Comparison of ENCODE assay signal across 13 cellular contexts in genomic region chr14:50774542-50775267, GRCh38. TPM values are rescaled to one million over a fixed set of nuclear protein-coding genes. Genes with fewer than 3 reads are reported as not detected.
A peak's percentile ranks its signal among the peaks of the same experiment; 100 is the strongest.
DNase-seq lines count a peak whose midpoint lies in the region; ATAC-seq and TF ChIP-seq lines count a peak whose summit lies in the region.
"Had no signal": no experiment of that assay in that cellular context is flagged by ENCODE, and none has a peak within 500 bp of the region (broad histone marks: within the 10 kb centered on the region; RNA-seq: fewer than 3 reads in every experiment).

No MANE protein-coding gene starts in this region.

- in situ Hi-C loops in GM23248 (cut with MboI) = loop anchor here (10.0 to 25.0 kb wide), 3 partner anchors 160 to 437 kb away; no protein-coding TSS in a partner anchor

- H3K9me3 ChIP-seq in GM23248 (ENCODE audit: low read depth) (no peaks in the 10 kb centered on the region), smooth muscle cell (replicated peaks; ENCODE audit: low read depth) (no peaks in the 10 kb centered on the region)

- peaks cover 65% of the 10 kb centered on the region for H3F3A ChIP-seq in GM23248 (ENCODE audit: insufficient read depth)
- no peaks in the 10 kb centered on the region for H3F3A ChIP-seq in smooth muscle cell (ENCODE audit: low read depth)

- ATAC-seq in left ventricle myocardium superior = peak; percentile 16

- no peaks in the 10 kb centered on the region for H3K79me2 ChIP-seq in GM23248 (ENCODE audit: insufficient read depth)
- no peaks in the 10 kb centered on the region for H3K79me2 ChIP-seq in smooth muscle cell (ENCODE audit: low read depth)

- 39 to 46% methylated on average over 8 of the region's 8 CpGs for WGBS in GM23248 (ENCODE audit: low coverage in 1 of 2, low lambda C conversion rate in 2 of 2, missing lambda C conversion rate in 2 of 2), 2 experiments
- 88% methylated on average over 8 of the region's 8 CpGs for WGBS in smooth muscle cell (ENCODE audit: low lambda C conversion rate)

- peak; percentile 67 for DNase-seq in GM23248
- peak; percentile 53 for DNase-seq in amniotic epithelial cell (ENCODE audit: low read depth)
- DNase-seq in left ventricle myocardium superior = no peak
- DNase-seq in smooth muscle cell (lab: John Stamatoyannopoulos, UW; ENCODE audit: unreplicated experiment) = no peak
- no peak for DNase-seq in NCI-H69 (lab: John Stamatoyannopoulos, UW)
- no peak for DNase-seq in DMS 273 (lab: John Stamatoyannopoulos, UW; ENCODE audit: unreplicated experiment)
- no peak for DNase-seq in dorsolateral prefrontal cortex
- DNase-seq in kidney tubule cell (ENCODE audit: low spot score) = no peak
- DNase-seq: CD4-positive, CD25-positive, alpha-beta regulatory T cell; NCI-H1092 treated with DMSO at 0.1 percent for 48 hours; NCI-H524 treated with DMSO at 0.1 percent for 48 hours; SHP77; WERI-Rb-1 had no signal

- H4K20me1 ChIP-seq in GM23248 (ENCODE audit: insufficient read depth) (no peaks in the 10 kb centered on the region), smooth muscle cell (ENCODE audit: low read depth) (no peaks in the 10 kb centered on the region)

- H3K9ac ChIP-seq in GM23248 = peak overlapping the region; percentile 64
- H3K9ac ChIP-seq in smooth muscle cell (ENCODE audit: low read depth) = peak overlapping the region; percentile 12

- H2AFZ ChIP-seq in GM23248 (peak overlapping the region; percentile 55), smooth muscle cell (ENCODE audit: low read depth) (no peak overlapping the region)

- H3K4me2 ChIP-seq in GM23248 (ENCODE audit: unreplicated experiment) (peak overlapping the region; percentile 71), smooth muscle cell (peak overlapping the region; percentile 10)

- H3K4me3 ChIP-seq in GM23248 (peak overlapping the region; percentile 53), smooth muscle cell (no peak overlapping the region), dorsolateral prefrontal cortex (no peak overlapping the region)

- no peak for TF ChIP-seq CTCF in smooth muscle cell (IDR thresholded peaks at IDR 0.05; ENCODE audit: borderline replicate concordance, insufficient read depth, poor library complexity, severe bottlenecking)
- TF ChIP-seq CTCF in dorsolateral prefrontal cortex (IDR thresholded peaks at IDR 0.05 in 54 of 56, conservative IDR thresholded peaks at IDR 0.05 in 2 of 56; ENCODE audit: low read depth in 1 of 56, partially characterized antibody in 56 of 56) = no peak

- H3K9me2 ChIP-seq in GM23248 (ENCODE audit: insufficient read depth) = no peaks in the 10 kb centered on the region

- H3K27ac ChIP-seq in GM23248 = peak overlapping the region; percentile 81
- peak overlapping the region; percentile 76 for H3K27ac ChIP-seq in smooth muscle cell (ENCODE audit: low read depth)
- peak overlapping the region in 21 of 59 donors; percentile 1 to 62 (median 39) for H3K27ac ChIP-seq in dorsolateral prefrontal cortex
- H3K27ac ChIP-seq: WERI-Rb-1 had no signal

- intact Hi-C loops in left ventricle myocardium superior (cut with micrococcal nuclease) = loop anchor here (5.0 kb wide), 1 partner anchor 172 kb away; no protein-coding TSS in a partner anchor
- intact Hi-C loops in dorsolateral prefrontal cortex (cut with DNase I) = loop anchor here (5.0 to 10.0 kb wide), 5 partner anchors 172 to 460 kb away; partner anchors contain the start of genes DMAC2L (in 1 of the 2) and L2HGDH (in 1 of the 2)

- H3K27me3 ChIP-seq in GM23248 (replicated peaks; ENCODE audit: insufficient read depth) (no peaks in the 10 kb centered on the region), smooth muscle cell (ENCODE audit: low read depth) (no peaks in the 10 kb centered on the region), dorsolateral prefrontal cortex (no peaks in the 10 kb centered on the region)

- H3K36me3 ChIP-seq in GM23248 (ENCODE audit: low read depth) (peaks cover 11% of the 10 kb centered on the region), smooth muscle cell (ENCODE audit: low read depth) (no peaks in the 10 kb centered on the region)

- H3K4me1 ChIP-seq in GM23248 (ENCODE audit: insufficient read depth) (peaks cover 39% of the 10 kb centered on the region), smooth muscle cell (ENCODE audit: low read depth) (peaks cover 5% of the 10 kb centered on the region)

RNA-seq across cellular contexts. Expression of gene NIN, which starts 56.3 kb away (rescaled TPM):
- total RNA-seq in GM23248 (2014; rRNA removed; shearing (Covaris generic)) = 28.7 and 33.3 TPM in 2 replicates
- 16.2 and 17.0 TPM in 2 replicates for polyA plus RNA-seq in GM23248 (2016; fragmentation: Nextera tagmentation; extraction: Ambion mirVana)
- total RNA-seq in left ventricle myocardium superior = 21.3 TPM
- 14.9 and 25.6 TPM in 2 replicates for total RNA-seq in smooth muscle cell
- 7.5 and 9.3 TPM in 2 replicates for polyA plus RNA-seq in smooth muscle cell
- total RNA-seq in dorsolateral prefrontal cortex = 100 to 1,000 TPM in 25 of 120 experiments, 10 to 100 TPM in 95; 64.4 to 125 (median 88.6) TPM

Comparison
In these comparisons a context has a peak if more than half of its experiments do, and no peak if none do; other contexts are left out.
1. DNase-seq: peak in GM23248 (single experiment) and amniotic epithelial cell (single experiment); none in left ventricle myocardium superior (single experiment), smooth muscle cell (single experiment), NCI-H69 (single experiment), DMS 273 (single experiment), dorsolateral prefrontal cortex (0 of 10) and kidney tubule cell (single experiment).